In genomic region chr11:127034973-127035372, GRCh38 we compare ENCODE assay signal across 36 cellular contexts. TPM values are rescaled to one million over a fixed set of nuclear protein-coding genes. Genes with fewer than 3 reads are reported as not detected.
"Had no signal": no experiment of that assay in that cellular context is flagged by ENCODE, and none has a peak within 500 bp of the region (broad histone marks: within the 10 kb centered on the region; RNA-seq: fewer than 3 reads in every experiment).

No MANE protein-coding gene starts in this region.

- H3K27me3 ChIP-seq: adrenal gland, ascending aorta, body of pancreas, brain microvascular endothelial cell, breast epithelium, cardiac muscle cell had no signal

- ATAC-seq: activated naive CD4-positive, alpha-beta T cell treated with anti-CD3 and anti-CD28 coated beads, Interleukin-2, amount 50 U/mL, for 72 hours; activated naive CD8-positive, alpha-beta T cell treated with anti-CD3 and anti-CD28 coated beads, Interleukin-2, amount 50 U/mL, for 24 hours; activated T-cell treated with anti-CD3 and anti-CD28 coated beads, Interleukin-2, amount 50 U/mL, for 4 hours; activated T-cell treated with anti-CD3 and anti-CD28 coated beads, Interleukin-2, amount 50 U/mL, for 72 hours; activated T-helper 17 cell treated with anti-CD3 and anti-CD28 coated beads, Interleukin-2, amount 50 U/mL, for 72 hours; body of pancreas had no signal

- FAIRE-seq: astrocyte, bronchial epithelial cell had no signal

- H3K4me1 ChIP-seq: adrenal gland, ascending aorta, body of pancreas, breast epithelium had no signal

- DNase-seq: activated effector memory CD4-positive, alpha-beta T cell treated with anti-CD3 and anti-CD28 coated beads, Interleukin-2, amount 50 U/mL, for 16 hours; activated effector memory CD4-positive, alpha-beta T cell treated with Interleukin-2 at 50 U/mL for 16 hours; activated gamma-delta T cell; activated gamma-delta T cell treated with Interleukin-2 at 50 U/mL for 16 hours; activated naive CD4-positive, alpha-beta T cell; activated naive CD4-positive, alpha-beta T cell treated with anti-CD3 and anti-CD28 coated beads for 36 hours; activated naive CD4-positive, alpha-beta T cell treated with anti-CD3 and anti-CD28 coated beads, Interleukin-2, amount 10 ng/mL, durations not matched to agents 7 days and 5 days; activated naive CD4-positive, alpha-beta T cell treated with anti-CD3 and anti-CD28 coated beads, Interleukin-2, amount 50 U/mL, for 16 hours; activated naive CD4-positive, alpha-beta T cell treated with Interleukin-2 at 50 U/mL for 16 hours; activated naive CD8-positive, alpha-beta T cell treated with anti-CD3 and anti-CD28 coated beads for 36 hours; activated naive CD8-positive, alpha-beta T cell treated with anti-CD3 and anti-CD28 coated beads, Interleukin-2, amount 10 ng/mL, durations not matched to agents 7 days and 5 days; activated naive CD8-positive, alpha-beta T cell treated with anti-CD3 and anti-CD28 coated beads, Interleukin-2, amount 50 U/mL, for 24 hours; activated T-cell treated with anti-CD3 and anti-CD28 coated beads, Interleukin-2, amount 50 U/mL, for 1 hour; activated T-cell treated with anti-CD3 and anti-CD28 coated beads, Interleukin-2, amount 50 U/mL, for 24 hours; activated T-cell treated with anti-CD3 and anti-CD28 coated beads, Interleukin-2, amount 50 U/mL, for 4 hours; activated T-cell treated with anti-CD3 and anti-CD28 coated beads, Interleukin-2, amount 50 U/mL, for 48 hours; activated T-cell treated with anti-CD3 and anti-CD28 coated beads, Interleukin-2, amount 50 U/mL, for 72 hours; adrenal gland; amniotic stem cell; amygdala; anterior cingulate cortex; aorta; body of pancreas; brain microvascular endothelial cell; caudate nucleus; central memory CD4-positive, alpha-beta T cell; cerebellar nuclear complex had no signal

- H3K9me3 ChIP-seq: adrenal gland, ascending aorta, body of pancreas, breast epithelium had no signal

- H3K36me3 ChIP-seq: adrenal gland, ascending aorta, brain microvascular endothelial cell, breast epithelium, cardiac muscle cell had no signal

- H3K27ac ChIP-seq: adrenal gland, ascending aorta, body of pancreas, brain microvascular endothelial cell, breast epithelium, cardiac muscle cell had no signal

- H3K4me3 ChIP-seq: adrenal gland, ascending aorta, body of pancreas, breast epithelium, cardiac muscle cell had no signal

RNA-seq across cellular contexts. Expression of gene KIRREL3, which starts 34.4 kb away (rescaled TPM):
- total RNA-seq: activated naive CD4-positive, alpha-beta T cell treated with anti-CD3 and anti-CD28 coated beads for 36 hours; activated naive CD4-positive, alpha-beta T cell treated with anti-CD3 and anti-CD28 coated beads, Interleukin-2, amount 50 U/mL, for 72 hours; activated naive CD8-positive, alpha-beta T cell treated with anti-CD3 and anti-CD28 coated beads for 36 hours; activated naive CD8-positive, alpha-beta T cell treated with anti-CD3 and anti-CD28 coated beads, Interleukin-2, amount 10 ng/mL, durations not matched to agents 7 days and 5 days; activated T-cell treated with anti-CD3 and anti-CD28 coated beads, Interleukin-2, amount 50 U/mL, for 4 hours; activated T-cell treated with anti-CD3 and anti-CD28 coated beads, Interleukin-2, amount 50 U/mL, for 72 hours; activated T-helper 1 cell treated with anti-CD3 and anti-CD28 coated beads, Interleukin-12 subunit alpha, Interleukin-12 subunit beta, Interleukin-2, Interleukin-4 antibody, amounts not matched to agents 30 ng/mL and 10 ng/mL and 1 ng/mL, durations not matched to agents 14 hours and 24 hours and 36 hours; activated T-helper 17 cell treated with anti-CD3 and anti-CD28 coated beads, Interleukin-2, amount 50 U/mL, for 72 hours; activated T-helper 2 cell treated with anti-CD3 and anti-CD28 coated beads, Interferon-gamma antibody, Interleukin-2, Interleukin-4, amounts not matched to agents 10 μg/mL and 5 μg/mL and 100 μg/mL, durations not matched to agents 14 hours and 24 hours and 36 hours; ascending aorta; bronchial epithelial cell had no signal
- polyA plus RNA-seq: aorta had no signal
